1 cellular context compared by ENCODE assay signal in genomic region chr17:16910341-16910740, GRCh38.
TF ChIP-seq lines count a peak whose summit lies in the region.

No MANE protein-coding gene starts in this region.

TF ChIP-seq in HepG2, 621 proteins besides CTCF, POLR2A, EP300 and RAD21 (continued from another document):
- TF ChIP-seq AHDC1 (CRISPR knock-in tag; IDR thresholded peaks at IDR 0.05; ENCODE audit: borderline replicate concordance) (no peak), BRD4 (CRISPR knock-in tag; IDR thresholded peaks at IDR 0.05) (no peak), ZNF713 (CRISPR knock-in tag; IDR thresholded peaks at IDR 0.05) (no peak), FLYWCH1 (CRISPR knock-in tag; IDR thresholded peaks at IDR 0.05) (no peak)
